Comparison of ENCODE assay signal across 1 cellular context in the genomic region with DNA sequence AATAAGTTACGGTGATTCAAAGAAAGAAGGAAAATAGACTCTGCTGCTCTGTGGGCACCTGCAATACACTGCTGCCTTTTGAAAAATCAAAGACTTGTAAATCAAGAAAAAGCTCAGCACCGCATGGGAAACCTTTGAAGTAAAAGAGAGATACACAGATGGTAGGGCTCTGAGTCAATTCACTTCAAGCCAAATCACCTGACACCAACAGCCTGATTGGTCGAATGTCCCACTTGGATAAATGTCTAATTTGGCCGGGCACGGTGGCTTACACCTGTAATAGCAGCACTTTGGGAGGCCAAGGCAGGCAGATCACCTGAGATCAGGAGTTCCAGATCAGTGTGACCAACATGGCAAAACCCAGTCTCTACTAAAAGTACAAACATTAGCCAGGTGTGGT.
TF ChIP-seq lines count a peak whose summit lies in the region.

No MANE protein-coding gene starts in this region.

TF ChIP-seq in GM23338, 12 proteins besides CTCF, POLR2A, EP300 and RAD21 (continued from another document):
- TF ChIP-seq, protein P1, sequence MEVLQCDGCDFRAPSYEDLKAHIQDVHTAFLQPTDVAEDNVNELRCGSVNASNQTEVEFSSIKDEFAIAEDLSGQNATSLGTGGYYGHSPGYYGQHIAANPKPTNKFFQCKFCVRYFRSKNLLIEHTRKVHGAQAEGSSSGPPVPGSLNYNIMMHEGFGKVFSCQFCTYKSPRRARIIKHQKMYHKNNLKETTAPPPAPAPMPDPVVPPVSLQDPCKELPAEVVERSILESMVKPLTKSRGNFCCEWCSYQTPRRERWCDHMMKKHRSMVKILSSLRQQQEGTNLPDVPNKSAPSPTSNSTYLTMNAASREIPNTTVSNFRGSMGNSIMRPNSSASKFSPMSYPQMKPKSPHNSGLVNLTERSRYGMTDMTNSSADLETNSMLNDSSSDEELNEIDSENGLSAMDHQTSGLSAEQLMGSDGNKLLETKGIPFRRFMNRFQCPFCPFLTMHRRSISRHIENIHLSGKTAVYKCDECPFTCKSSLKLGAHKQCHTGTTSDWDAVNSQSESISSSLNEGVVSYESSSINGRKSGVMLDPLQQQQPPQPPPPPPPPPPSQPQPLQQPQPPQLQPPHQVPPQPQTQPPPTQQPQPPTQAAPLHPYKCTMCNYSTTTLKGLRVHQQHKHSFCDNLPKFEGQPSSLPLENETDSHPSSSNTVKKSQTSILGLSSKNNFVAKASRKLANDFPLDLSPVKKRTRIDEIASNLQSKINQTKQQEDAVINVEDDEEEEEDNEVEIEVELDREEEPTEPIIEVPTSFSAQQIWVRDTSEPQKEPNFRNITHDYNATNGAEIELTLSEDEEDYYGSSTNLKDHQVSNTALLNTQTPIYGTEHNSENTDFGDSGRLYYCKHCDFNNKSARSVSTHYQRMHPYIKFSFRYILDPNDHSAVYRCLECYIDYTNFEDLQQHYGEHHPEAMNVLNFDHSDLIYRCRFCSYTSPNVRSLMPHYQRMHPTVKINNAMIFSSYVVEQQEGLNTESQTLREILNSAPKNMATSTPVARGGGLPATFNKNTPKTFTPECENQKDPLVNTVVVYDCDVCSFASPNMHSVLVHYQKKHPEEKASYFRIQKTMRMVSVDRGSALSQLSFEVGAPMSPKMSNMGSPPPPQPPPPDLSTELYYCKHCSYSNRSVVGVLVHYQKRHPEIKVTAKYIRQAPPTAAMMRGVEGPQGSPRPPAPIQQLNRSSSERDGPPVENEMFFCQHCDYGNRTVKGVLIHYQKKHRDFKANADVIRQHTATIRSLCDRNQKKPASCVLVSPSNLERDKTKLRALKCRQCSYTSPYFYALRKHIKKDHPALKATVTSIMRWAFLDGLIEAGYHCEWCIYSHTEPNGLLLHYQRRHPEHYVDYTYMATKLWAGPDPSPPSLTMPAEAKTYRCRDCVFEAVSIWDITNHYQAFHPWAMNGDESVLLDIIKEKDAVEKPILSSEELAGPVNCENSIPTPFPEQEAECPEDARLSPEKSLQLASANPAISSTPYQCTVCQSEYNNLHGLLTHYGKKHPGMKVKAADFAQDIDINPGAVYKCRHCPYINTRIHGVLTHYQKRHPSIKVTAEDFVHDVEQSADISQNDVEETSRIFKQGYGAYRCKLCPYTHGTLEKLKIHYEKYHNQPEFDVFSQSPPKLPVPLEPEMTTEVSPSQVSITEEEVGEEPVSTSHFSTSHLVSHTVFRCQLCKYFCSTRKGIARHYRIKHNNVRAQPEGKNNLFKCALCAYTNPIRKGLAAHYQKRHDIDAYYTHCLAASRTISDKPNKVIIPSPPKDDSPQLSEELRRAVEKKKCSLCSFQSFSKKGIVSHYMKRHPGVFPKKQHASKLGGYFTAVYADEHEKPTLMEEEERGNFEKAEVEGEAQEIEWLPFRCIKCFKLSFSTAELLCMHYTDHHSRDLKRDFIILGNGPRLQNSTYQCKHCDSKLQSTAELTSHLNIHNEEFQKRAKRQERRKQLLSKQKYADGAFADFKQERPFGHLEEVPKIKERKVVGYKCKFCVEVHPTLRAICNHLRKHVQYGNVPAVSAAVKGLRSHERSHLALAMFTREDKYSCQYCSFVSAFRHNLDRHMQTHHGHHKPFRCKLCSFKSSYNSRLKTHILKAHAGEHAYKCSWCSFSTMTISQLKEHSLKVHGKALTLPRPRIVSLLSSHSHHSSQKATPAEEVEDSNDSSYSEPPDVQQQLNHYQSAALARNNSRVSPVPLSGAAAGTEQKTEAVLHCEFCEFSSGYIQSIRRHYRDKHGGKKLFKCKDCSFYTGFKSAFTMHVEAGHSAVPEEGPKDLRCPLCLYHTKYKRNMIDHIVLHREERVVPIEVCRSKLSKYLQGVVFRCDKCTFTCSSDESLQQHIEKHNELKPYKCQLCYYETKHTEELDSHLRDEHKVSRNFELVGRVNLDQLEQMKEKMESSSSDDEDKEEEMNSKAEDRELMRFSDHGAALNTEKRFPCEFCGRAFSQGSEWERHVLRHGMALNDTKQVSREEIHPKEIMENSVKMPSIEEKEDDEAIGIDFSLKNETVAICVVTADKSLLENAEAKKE (CRISPR knock-in tag; IDR thresholded peaks at IDR 0.05), result no peak
- TF ChIP-seq JUNB (IDR thresholded peaks at IDR 0.05; ENCODE audit: unreplicated experiment) (no peak), POLR2AphosphoS5 (IDR thresholded peaks at IDR 0.05; ENCODE audit: low read depth) (no peak), CREB1 (CRISPR knock-in tag; IDR thresholded peaks at IDR 0.05; ENCODE audit: low read depth) (no peak), EZH2phosphoT487 (IDR thresholded peaks at IDR 0.05; ENCODE audit: unreplicated experiment) (no peak), STAT1 (IDR thresholded peaks at IDR 0.05; ENCODE audit: unreplicated experiment) (no peak)
TF ChIP-seq in GM23338: peak in this region for 0.
